ENCODE assay signal across 31 cellular contexts in genomic region chr10:49663596-49663995, GRCh38. TPM values are rescaled to one million over a fixed set of nuclear protein-coding genes. Genes with fewer than 3 reads are reported as not detected.
"Had no signal": no experiment of that assay in that cellular context is flagged by ENCODE, and none has a peak within 500 bp of the region (broad histone marks: within the 10 kb centered on the region; RNA-seq: fewer than 3 reads in every experiment).

No MANE protein-coding gene starts in this region.

- H3K27ac ChIP-seq: dorsolateral prefrontal cortex, gastrocnemius medialis, left lung, prostate gland, right atrium auricular region, stomach, thyroid gland, vagina had no signal

- H3K4me1 Mint-ChIP-seq: naive thymus-derived CD8-positive, alpha-beta T cell; stimulated activated effector memory CD8-positive, alpha-beta T cell treated with anti-CD3 and anti-CD28 coated beads, Interleukin-12 subunit alpha, Interleukin-12 subunit beta, amount 100 ng/mL, for 72 hours had no signal

- DNase-seq: dorsolateral prefrontal cortex; effector CD4-positive, alpha-beta T cell; foreskin fibroblast; gastrocnemius medialis; kidney; left lung; mammary epithelial cell; mesendoderm; midbrain; naive thymus-derived CD8-positive, alpha-beta T cell; nephron progenitor cell; nucleus accumbens; stimulated activated CD4-positive, alpha-beta T cell treated with anti-CD3 and anti-CD28 coated beads, Interleukin-2, amount 100 ng/mL, for 24 hours; stimulated activated CD4-positive, alpha-beta T cell treated with anti-CD3 and anti-CD28 coated beads, Interleukin-4, amount 100 ng/mL, for 24 hours; stimulated activated naive CD4-positive, alpha-beta T cell treated with Interleukin-2 at 50 U/mL for 16 hours; stomach; thyroid gland; trophoblast cell had no signal

- H3K36me3 ChIP-seq: gastrocnemius medialis, left lung, prostate gland, right atrium auricular region, stomach, thyroid gland, vagina had no signal

- ATAC-seq: gastrocnemius medialis; left lung; naive thymus-derived CD8-positive, alpha-beta T cell; sciatic nerve; stimulated activated effector memory CD8-positive, alpha-beta T cell treated with anti-CD3 and anti-CD28 coated beads, Interleukin-12 subunit alpha, Interleukin-12 subunit beta, amount 100 ng/mL, for 72 hours had no signal

- H3K27me3 ChIP-seq: gastrocnemius medialis, right atrium auricular region, thyroid gland, vagina had no signal

- H3K9me3 ChIP-seq: gastrocnemius medialis, prostate gland, thyroid gland, vagina had no signal

- H3K36me3 Mint-ChIP-seq: stimulated activated effector memory CD8-positive, alpha-beta T cell treated with anti-CD3 and anti-CD28 coated beads, Interleukin-12 subunit alpha, Interleukin-12 subunit beta, amount 100 ng/mL, for 72 hours had no signal

- H3K4me3 ChIP-seq: dorsolateral prefrontal cortex, gastrocnemius medialis, left lung, prostate gland, right atrium auricular region, stomach, thyroid gland, vagina had no signal

- H3K4me1 ChIP-seq: gastrocnemius medialis, left lung, prostate gland, right atrium auricular region, stomach, thyroid gland, vagina had no signal

- H3K4me3 Mint-ChIP-seq: naive thymus-derived CD8-positive, alpha-beta T cell; nephron progenitor cell; stimulated activated effector memory CD8-positive, alpha-beta T cell treated with anti-CD3 and anti-CD28 coated beads, Interleukin-12 subunit alpha, Interleukin-12 subunit beta, amount 100 ng/mL, for 72 hours had no signal

- H3K27ac Mint-ChIP-seq: naive thymus-derived CD8-positive, alpha-beta T cell; nephron progenitor cell; stimulated activated effector memory CD8-positive, alpha-beta T cell treated with anti-CD3 and anti-CD28 coated beads, Interleukin-12 subunit alpha, Interleukin-12 subunit beta, amount 100 ng/mL, for 72 hours had no signal

RNA-seq across cellular contexts. Expression of gene C10orf53, which starts 15.9 kb away (rescaled TPM):
- total RNA-seq: gastrocnemius medialis; glomerular endothelial cell; kidney; left lung; lower leg skin; mammary epithelial cell; mucosa of gallbladder; naive thymus-derived CD8-positive, alpha-beta T cell; osteocyte; right atrium auricular region; sciatic nerve; stomach; subcutaneous adipose tissue; temporal lobe; thyroid gland; ureter; vagina had no signal
- polyA plus RNA-seq: esophagus; mammary epithelial cell; naive thymus-derived CD8-positive, alpha-beta T cell; stomach had no signal

RNA-seq across cellular contexts. Expression of gene CHAT, which starts 49.8 kb away (rescaled TPM):
- total RNA-seq: dorsolateral prefrontal cortex; gastrocnemius medialis; glomerular endothelial cell; kidney; left lung; lower leg skin; mammary epithelial cell; naive thymus-derived CD8-positive, alpha-beta T cell; osteocyte; right atrium auricular region; sciatic nerve; subcutaneous adipose tissue; temporal lobe; thyroid gland; ureter; vagina had no signal
- polyA plus RNA-seq: esophagus; mammary epithelial cell; naive thymus-derived CD8-positive, alpha-beta T cell; stomach had no signal

RNA-seq across cellular contexts. Expression of gene SLC18A3, which starts 53.5 kb away (rescaled TPM):
- total RNA-seq: dorsolateral prefrontal cortex; gastrocnemius medialis; glomerular endothelial cell; kidney; left lung; lower leg skin; mammary epithelial cell; naive thymus-derived CD8-positive, alpha-beta T cell; prostate gland; right atrium auricular region; sciatic nerve; subcutaneous adipose tissue; temporal lobe; thyroid gland; ureter had no signal
- polyA plus RNA-seq: esophagus; mammary epithelial cell; naive thymus-derived CD8-positive, alpha-beta T cell had no signal
